Comparison of ENCODE assay signal across 25 cellular contexts in genomic region chr7:106980358-106980685, GRCh38.
"Had no signal": no experiment of that assay in that cellular context is flagged by ENCODE, and none has a peak within 500 bp of the region (broad histone marks: within the 10 kb centered on the region; RNA-seq: fewer than 3 reads in every experiment).

No MANE protein-coding gene starts in this region.

- H3K9me3 ChIP-seq: heart left ventricle, left ventricle myocardium inferior, mucosa of descending colon, neutrophil, right atrium auricular region, right lobe of liver, stomach, suprapubic skin, tibial nerve had no signal

- H3K36me3 Mint-ChIP-seq: natural killer cell treated with Interleukin-12 subunit alpha and Interleukin-12 subunit beta and Interleukin-15 and Interleukin-18, amount 100 ng/mL, for 72 hours; stimulated activated naive B cell treated with anti-CD40 and anti-IgM and Interleukin-4, amounts not matched to agents 10 μg/mL and 1 μg/mL and 100 μg/mL, for 72 hours; type B pancreatic cell had no signal

- H3K4me2 ChIP-seq: smooth muscle cell had no signal

- H3K4me3 ChIP-seq: heart left ventricle, left ventricle myocardium inferior, lung, mucosa of descending colon, right atrium auricular region, right lobe of liver, smooth muscle cell, stomach, suprapubic skin, tibial nerve had no signal

- H3K9me3 Mint-ChIP-seq: naive thymus-derived CD4-positive, alpha-beta T cell; natural killer cell treated with Interleukin-12 subunit alpha and Interleukin-12 subunit beta and Interleukin-15 and Interleukin-18, amount 100 ng/mL, for 72 hours; stimulated activated naive B cell treated with anti-CD40 and anti-IgM and Interleukin-4, amounts not matched to agents 10 μg/mL and 1 μg/mL and 100 μg/mL, for 72 hours; type B pancreatic cell had no signal

- H3K27ac ChIP-seq: left ventricle myocardium inferior, neutrophil, stomach, suprapubic skin had no signal

- H3K4me1 ChIP-seq: right lobe of liver, stomach, suprapubic skin had no signal

- H3K4me1 Mint-ChIP-seq: stimulated activated naive B cell treated with anti-CD40 and anti-IgM and Interleukin-4, amounts not matched to agents 10 μg/mL and 1 μg/mL and 100 μg/mL, for 72 hours had no signal

- H3K27me3 ChIP-seq: heart left ventricle, neutrophil, right atrium auricular region, right lobe of liver, stomach, suprapubic skin, tibial nerve had no signal

- ATAC-seq: mucosa of descending colon; naive thymus-derived CD4-positive, alpha-beta T cell; natural killer cell treated with Interleukin-12 subunit alpha and Interleukin-12 subunit beta and Interleukin-15 and Interleukin-18, amount 100 ng/mL, for 72 hours; stimulated activated naive B cell treated with anti-CD40 and anti-IgM and Interleukin-4, amounts not matched to agents 10 μg/mL and 1 μg/mL and 100 μg/mL, for 72 hours; stimulated activated naive CD8-positive, alpha-beta T cell treated with anti-CD3 and anti-CD28 coated beads, Interleukin-15, Interleukin-2, amounts not matched to agents 100 U/mL and 50 U/mL, for 24 hours had no signal

- H3K27ac Mint-ChIP-seq: naive thymus-derived CD4-positive, alpha-beta T cell; natural killer cell treated with Interleukin-12 subunit alpha and Interleukin-12 subunit beta and Interleukin-15 and Interleukin-18, amount 100 ng/mL, for 72 hours; progenitor cell of endocrine pancreas; stimulated activated naive B cell treated with anti-CD40 and anti-IgM and Interleukin-4, amounts not matched to agents 10 μg/mL and 1 μg/mL and 100 μg/mL, for 72 hours; type B pancreatic cell had no signal

- H3K36me3 ChIP-seq: heart left ventricle, left ventricle myocardium inferior, neutrophil, right atrium auricular region, right lobe of liver, stomach, suprapubic skin, tibial nerve had no signal

- DNase-seq: heart left ventricle; hypothalamus; islet precursor cell; left ventricle myocardium inferior; midbrain; mucosa of descending colon; naive thymus-derived CD4-positive, alpha-beta T cell; occipital lobe; right lobe of liver; stimulated activated CD4-positive, alpha-beta T cell treated with anti-CD3 and anti-CD28 coated beads, Interleukin-12 subunit alpha, Interleukin-12 subunit beta, amount 100 ng/mL, for 4 hours; stimulated activated CD4-positive, alpha-beta T cell treated with anti-CD3 and anti-CD28 coated beads, Interleukin-15, amount 100 ng/mL, for 24 hours; stimulated activated CD4-positive, alpha-beta T cell treated with anti-CD3 and anti-CD28 coated beads, Interleukin-2, amount 100 ng/mL, for 24 hours; stimulated activated CD4-positive, alpha-beta T cell treated with anti-CD3 and anti-CD28 coated beads, Interleukin-4, amount 100 ng/mL, for 1 hour; stimulated activated naive B cell treated with anti-CD40 and anti-IgM and Interleukin-4, amounts not matched to agents 10 μg/mL and 1 μg/mL and 100 μg/mL, for 72 hours; stimulated activated naive CD8-positive, alpha-beta T cell treated with anti-CD3 and anti-CD28 coated beads, Interleukin-15, Interleukin-2, amounts not matched to agents 100 U/mL and 50 U/mL, for 24 hours; stomach had no signal

- H3K27me3 Mint-ChIP-seq: progenitor cell of endocrine pancreas, type B pancreatic cell had no signal

- H3K4me3 Mint-ChIP-seq: naive thymus-derived CD4-positive, alpha-beta T cell; natural killer cell treated with Interleukin-12 subunit alpha and Interleukin-12 subunit beta and Interleukin-15 and Interleukin-18, amount 100 ng/mL, for 72 hours; stimulated activated naive B cell treated with anti-CD40 and anti-IgM and Interleukin-4, amounts not matched to agents 10 μg/mL and 1 μg/mL and 100 μg/mL, for 72 hours; type B pancreatic cell had no signal
